ENCODE assay signal across 23 cellular contexts in genomic region chr11:19547044-19547443, GRCh38.
"Had no signal": no experiment of that assay in that cellular context is flagged by ENCODE, and none has a peak within 500 bp of the region (broad histone marks: within the 10 kb centered on the region; RNA-seq: fewer than 3 reads in every experiment).

No MANE protein-coding gene starts in this region.

- H3K36me3 Mint-ChIP-seq: activated naive CD4-positive, alpha-beta T cell treated with anti-CD3 and anti-CD28 coated beads, Interleukin-2, amount 50 U/mL, for 72 hours had no signal

- H3K4me1 ChIP-seq: adrenal gland had no signal

- H3K9me3 ChIP-seq: adrenal gland, SJCRH30 had no signal

- H3K27me3 ChIP-seq: adrenal gland, cardiac muscle cell, SJCRH30 had no signal

- DNase-seq: activated CD4-positive, alpha-beta T cell treated with anti-CD3 and anti-CD28 coated beads, Interleukin-2, amount 10 ng/mL, durations not matched to agents 24 days and 14 days; activated CD4-positive, alpha-beta T cell treated with anti-CD3 and anti-CD28 coated beads, Interleukin-2, amount 50 U/mL, for 4 hours; activated CD4-positive, CD25-positive, alpha-beta regulatory T cell; activated CD8-positive, alpha-beta T cell treated with anti-CD3 and anti-CD28 coated beads for 36 hours; activated gamma-delta T cell treated with Interleukin-2 at 50 U/mL for 16 hours; activated naive CD4-positive, alpha-beta T cell treated with anti-CD3 and anti-CD28 coated beads for 36 hours; activated T-cell treated with anti-CD3 and anti-CD28 coated beads, Interleukin-2, amount 50 U/mL, for 1 hour; adrenal gland; brain microvascular endothelial cell; NCI-H1092 treated with DMSO at 0.1 percent for 48 hours; NCI-H187; NCI-H2029 treated with DMSO at 0.1 percent for 48 hours; NCI-H2107; NCI-H2171; NCI-H510A; SHP77; SJCRH30; T1000; WERI-Rb-1 had no signal

- H3K4me3 Mint-ChIP-seq: activated CD4-positive, alpha-beta T cell treated with anti-CD3 and anti-CD28 coated beads, Interleukin-2, amount 10 ng/mL, durations not matched to agents 24 days and 14 days; activated CD8-positive, alpha-beta T cell treated with anti-CD3 and anti-CD28 coated beads for 36 hours; activated naive CD4-positive, alpha-beta T cell treated with anti-CD3 and anti-CD28 coated beads for 36 hours; activated T-helper 1 cell treated with anti-CD3 and anti-CD28 coated beads, Interleukin-12 subunit alpha, Interleukin-12 subunit beta, Interleukin-2, Interleukin-4 antibody, amounts not matched to agents 30 ng/mL and 10 ng/mL and 1 ng/mL, durations not matched to agents 14 hours and 24 hours and 36 hours had no signal

- H3K36me3 ChIP-seq: adrenal gland, brain microvascular endothelial cell, cardiac muscle cell, SJCRH30, WERI-Rb-1 had no signal

- H3K4me3 ChIP-seq: adrenal gland, cardiac muscle cell, SJCRH30, SK-N-MC had no signal

- H3K27ac Mint-ChIP-seq: activated CD4-positive, alpha-beta T cell treated with anti-CD3 and anti-CD28 coated beads, Interleukin-2, amount 10 ng/mL, durations not matched to agents 24 days and 14 days; activated CD8-positive, alpha-beta T cell treated with anti-CD3 and anti-CD28 coated beads for 36 hours; activated naive CD4-positive, alpha-beta T cell treated with anti-CD3 and anti-CD28 coated beads for 36 hours; activated naive CD4-positive, alpha-beta T cell treated with anti-CD3 and anti-CD28 coated beads, Interleukin-2, amount 50 U/mL, for 72 hours; activated T-helper 1 cell treated with anti-CD3 and anti-CD28 coated beads, Interleukin-12 subunit alpha, Interleukin-12 subunit beta, Interleukin-2, Interleukin-4 antibody, amounts not matched to agents 30 ng/mL and 10 ng/mL and 1 ng/mL, durations not matched to agents 14 hours and 24 hours and 36 hours had no signal

- H3K4me1 Mint-ChIP-seq: activated CD4-positive, alpha-beta T cell treated with anti-CD3 and anti-CD28 coated beads, Interleukin-2, amount 10 ng/mL, durations not matched to agents 24 days and 14 days had no signal

- H3K9me3 Mint-ChIP-seq: activated CD4-positive, alpha-beta T cell treated with anti-CD3 and anti-CD28 coated beads, Interleukin-2, amount 10 ng/mL, durations not matched to agents 24 days and 14 days; activated CD8-positive, alpha-beta T cell treated with anti-CD3 and anti-CD28 coated beads for 36 hours; activated naive CD4-positive, alpha-beta T cell treated with anti-CD3 and anti-CD28 coated beads for 36 hours; activated naive CD4-positive, alpha-beta T cell treated with anti-CD3 and anti-CD28 coated beads, Interleukin-2, amount 50 U/mL, for 72 hours; activated T-helper 1 cell treated with anti-CD3 and anti-CD28 coated beads, Interleukin-12 subunit alpha, Interleukin-12 subunit beta, Interleukin-2, Interleukin-4 antibody, amounts not matched to agents 30 ng/mL and 10 ng/mL and 1 ng/mL, durations not matched to agents 14 hours and 24 hours and 36 hours had no signal

- ATAC-seq: activated CD8-positive, alpha-beta T cell treated with anti-CD3 and anti-CD28 coated beads for 36 hours; activated naive CD4-positive, alpha-beta T cell treated with anti-CD3 and anti-CD28 coated beads, Interleukin-2, amount 50 U/mL, for 72 hours had no signal

- H3K27ac ChIP-seq: adrenal gland, brain microvascular endothelial cell, cardiac muscle cell, SJCRH30, SK-N-MC, WERI-Rb-1 had no signal
